In genomic region chr13:103056008-103056407, GRCh38 we compare ENCODE assay signal across 30 cellular contexts. TPM values are rescaled to one million over a fixed set of nuclear protein-coding genes. Genes with fewer than 3 reads are reported as not detected.
DNase-seq lines count a peak whose midpoint lies in the region; ATAC-seq, FAIRE-seq and TF ChIP-seq lines count a peak whose summit lies in the region.
"Had no signal": no experiment of that assay in that cellular context is flagged by ENCODE, and none has a peak within 500 bp of the region (broad histone marks: within the 10 kb centered on the region; RNA-seq: fewer than 3 reads in every experiment).

No MANE protein-coding gene starts in this region.

- H3K9me3 Mint-ChIP-seq in neural progenitor cell, result peaks cover 16% of the 10 kb centered on the region

- no peaks in the 10 kb centered on the region for H3F3A ChIP-seq in neural progenitor cell (ENCODE audit: low read depth)

- TF ChIP-seq CTCF in GM12878 (IDR thresholded peaks at IDR 0.05 in 2 of 3, conservative IDR thresholded peaks at IDR 0.05 in 1 of 3; ENCODE audit: control insufficient read depth in 2 of 3, extremely low read depth in 1 of 3, insufficient read depth in 1 of 3, low read depth in 3 of 3, low read length in 3 of 3) (no peak), neural progenitor cell (IDR thresholded peaks at IDR 0.05) (no peak)

- H3K27me3 Mint-ChIP-seq in neural progenitor cell (ENCODE audit: insufficient read depth, low read depth), result peaks cover 2% of the 10 kb centered on the region
- H3K27me3 Mint-ChIP-seq: CD4-positive, alpha-beta memory T cell; CD4-positive, CD25-positive, alpha-beta regulatory T cell had no signal

- POLR2A ChIA-PET in GM12878 (lab: Charles Lee), result no interaction called here

- in situ Hi-C loops in GM12878 (cut with MboI), result no loop called here

- CTCF ChIA-PET in GM12878 (lab: Yijun Ruan, JAX), result interaction anchor here (1.5 kb wide), 1 partner anchor 9 kb away, joined by 4 read pairs; no protein-coding TSS in a partner anchor

- peak; percentile 47 for DNase-seq in NAMALWA (ENCODE audit: low spot score)
- DNase-seq in OCI-M1 (lab: John Stamatoyannopoulos, UW), result peak; percentile 7
- no peak for DNase-seq in GM12878 (ENCODE audit: low read depth, low spot score)
- DNase-seq in neural progenitor cell (ENCODE audit: low spot score), result no peak
- DNase-seq in NCI-H1930 (lab: John Stamatoyannopoulos, UW), result no peak
- DNase-seq: 8988T; ACHN; BE2C; C1 segment of cervical spinal cord; CD4-positive, alpha-beta memory T cell; CD4-positive, CD25-positive, alpha-beta regulatory T cell; CD8-positive, alpha-beta memory T cell; COR-L47; DMS 273 treated with DMSO at 0.1 percent for 48 hours; DMS153; DMS53; DMS79; DND-41; EL; GDM1 had no signal

- no peak overlapping the region for H3K27ac Mint-ChIP-seq in neural progenitor cell
- H3K27ac Mint-ChIP-seq: CD14-positive monocyte; CD4-positive, alpha-beta memory T cell; CD4-positive, CD25-positive, alpha-beta regulatory T cell had no signal

- no peak overlapping the region for H2AFZ ChIP-seq in GM12878 (ENCODE audit: control insufficient read depth, low read depth, low read length)
- H2AFZ ChIP-seq in neural progenitor cell (replicated peaks), result no peak overlapping the region

- H3K79me2 ChIP-seq in GM12878 (ENCODE audit: control insufficient read depth, insufficient read depth, low read length), result no peaks in the 10 kb centered on the region
- no peaks in the 10 kb centered on the region for H3K79me2 ChIP-seq in neural progenitor cell (ENCODE audit: low read depth)

- H4K20me1 ChIP-seq in GM12878 (ENCODE audit: control insufficient read depth, insufficient read depth), result no peaks in the 10 kb centered on the region
- H4K20me1 ChIP-seq in neural progenitor cell (ENCODE audit: low read depth), result no peaks in the 10 kb centered on the region
- H4K20me1 ChIP-seq: BLaER1 had no signal

- no peak for FAIRE-seq in GM12878 (lab: Jason Lieb, UNC)
- FAIRE-seq: A204.1, GM12891, GM18507 had no signal

- H3K4me1 ChIP-seq in GM12878 (ENCODE audit: control insufficient read depth, insufficient read depth, low read length) (no peaks in the 10 kb centered on the region), neural progenitor cell (no peaks in the 10 kb centered on the region)
- H3K4me1 ChIP-seq: BE2C, BLaER1 had no signal

- no peak for TF ChIP-seq POLR2A in GM12878 (IDR thresholded peaks at IDR 0.05; ENCODE audit: low read depth, low read length)
- TF ChIP-seq POLR2A in GM18505 (IDR thresholded peaks at IDR 0.05; ENCODE audit: borderline replicate concordance, extremely low read depth, insufficient read depth, insufficient read length), result no peak

- H3K9me3 ChIP-seq in GM12878 (replicated peaks; ENCODE audit: control insufficient read depth, insufficient read depth, low read length) (peaks cover 20% of the 10 kb centered on the region; the same call in 2 of the 3 replicates), neural progenitor cell (ENCODE audit: low read depth) (no peaks in the 10 kb centered on the region)
- H3K9me3 ChIP-seq: BE2C had no signal

- no TSS peak for BruUV-seq in GM12878 (replicated peaks; lab: Mats Ljungman, UMichigan)

- TF ChIP-seq RAD21 in GM12878 (IDR thresholded peaks at IDR 0.05; ENCODE audit: insufficient read depth, low read depth, low read length), result no peak

- H3K4me2 ChIP-seq in GM12878 (ENCODE audit: control insufficient read depth, insufficient read depth), result no peak overlapping the region
- H3K4me2 ChIP-seq in neural progenitor cell, result no peak overlapping the region
- H3K4me2 ChIP-seq: BLaER1 had no signal

- RAD21 ChIA-PET in GM12878 (lab: Charles Lee; ENCODE audit: unreplicated experiment), result no interaction called here

- no peaks in the 10 kb centered on the region for H3K36me3 Mint-ChIP-seq in neural progenitor cell
- H3K36me3 Mint-ChIP-seq: CD14-positive monocyte; CD4-positive, alpha-beta memory T cell; CD4-positive, CD25-positive, alpha-beta regulatory T cell; CD8-positive, alpha-beta memory T cell had no signal

- H3K27me3 ChIP-seq in GM12878 (replicated peaks in 1 of 2; ENCODE audit: control insufficient read depth in 2 of 2, insufficient read depth in 2 of 2, low read length in 1 of 2) (no peaks in the 10 kb centered on the region), neural progenitor cell (no peaks in the 10 kb centered on the region)
- H3K27me3 ChIP-seq: BLaER1 had no signal

- intact Hi-C loops in GM12878 (cut with micrococcal nuclease; ENCODE audit: unreplicated experiment), result no loop called here

- SMC1A ChIA-PET in GM12878 (lab: Charles Lee; ENCODE audit: uncharacterized antibody, unreplicated experiment), result interaction anchor here (1.5 kb wide), 1 partner anchor 9 kb away, joined by 5 read pairs; no protein-coding TSS in a partner anchor

- H3K27ac ChIP-seq in GM12878 (ENCODE audit: control insufficient read depth, insufficient read depth) (no peak overlapping the region), neural progenitor cell (no peak overlapping the region)
- H3K27ac ChIP-seq: BLaER1 had no signal

- no peak for TF ChIP-seq EP300 in GM12878 (IDR thresholded peaks at IDR 0.05; ENCODE audit: borderline replicate concordance in 1 of 2, control insufficient read depth in 1 of 2, low read depth in 2 of 2, low read length in 2 of 2)

- H3K4me3 Mint-ChIP-seq in neural progenitor cell, result no peak overlapping the region
- H3K4me3 Mint-ChIP-seq: CD14-positive monocyte; CD4-positive, alpha-beta memory T cell; CD4-positive, CD25-positive, alpha-beta regulatory T cell; CD8-positive, alpha-beta memory T cell had no signal

- H3K4me3 ChIP-seq in GM12878 (no peak overlapping the region), neural progenitor cell (no peak overlapping the region)
- H3K4me3 ChIP-seq: BLaER1 had no signal

- H3K36me3 ChIP-seq in GM12878 (ENCODE audit: control insufficient read depth in 2 of 2, insufficient read depth in 2 of 2, low read length in 1 of 2), result no peaks in the 10 kb centered on the region
- no peaks in the 10 kb centered on the region for H3K36me3 ChIP-seq in neural progenitor cell
- H3K36me3 ChIP-seq: BE2C, BLaER1 had no signal

- ATAC-seq in GM12878 (no peak), GM18505 (IDR thresholded peaks at IDR 0.05; ENCODE audit: unreplicated experiment) (no peak)

- 47% methylated on average over 2 of the region's 2 CpGs for WGBS in GM12878 (ENCODE audit: insufficient coverage, insufficient replicate concordance, low lambda C conversion rate, missing lambda C conversion rate)

- H3K9ac ChIP-seq in GM12878 (ENCODE audit: control insufficient read depth, insufficient read depth, low read length) (no peak overlapping the region), neural progenitor cell (no peak overlapping the region)
- H3K9ac ChIP-seq: BLaER1 had no signal

- H3K4me1 Mint-ChIP-seq in neural progenitor cell, result no peaks in the 10 kb centered on the region
- H3K4me1 Mint-ChIP-seq: CD14-positive monocyte; CD4-positive, alpha-beta memory T cell; CD4-positive, CD25-positive, alpha-beta regulatory T cell; CD8-positive, alpha-beta memory T cell had no signal

TF ChIP-seq in GM12878, 131 proteins besides CTCF, POLR2A, EP300 and RAD21:
- TF ChIP-seq NFXL1 (IDR thresholded peaks at IDR 0.05; ENCODE audit: borderline replicate concordance) (no peak), CBX5 (IDR thresholded peaks at IDR 0.05; ENCODE audit: low read depth) (peak; percentile 99), KLF5 (IDR thresholded peaks at IDR 0.05; ENCODE audit: partially characterized antibody) (peak; percentile 72), STAT3 (IDR thresholded peaks at IDR 0.05; ENCODE audit: low read depth, low read length) (no peak), SPI1 (IDR thresholded peaks at IDR 0.05; ENCODE audit: borderline replicate concordance, insufficient read depth, low read depth, low read length) (no peak), DPF2 (IDR thresholded peaks at IDR 0.05) (no peak), TCF12 (IDR thresholded peaks at IDR 0.05; ENCODE audit: low read depth, low read length) (0 out of 2 replicates have a peak, but pooled peaks have one; percentile 13), SMAD1 (IDR thresholded peaks at IDR 0.05; ENCODE audit: low read depth, partially characterized antibody) (no peak)
- TF ChIP-seq, protein P1, sequence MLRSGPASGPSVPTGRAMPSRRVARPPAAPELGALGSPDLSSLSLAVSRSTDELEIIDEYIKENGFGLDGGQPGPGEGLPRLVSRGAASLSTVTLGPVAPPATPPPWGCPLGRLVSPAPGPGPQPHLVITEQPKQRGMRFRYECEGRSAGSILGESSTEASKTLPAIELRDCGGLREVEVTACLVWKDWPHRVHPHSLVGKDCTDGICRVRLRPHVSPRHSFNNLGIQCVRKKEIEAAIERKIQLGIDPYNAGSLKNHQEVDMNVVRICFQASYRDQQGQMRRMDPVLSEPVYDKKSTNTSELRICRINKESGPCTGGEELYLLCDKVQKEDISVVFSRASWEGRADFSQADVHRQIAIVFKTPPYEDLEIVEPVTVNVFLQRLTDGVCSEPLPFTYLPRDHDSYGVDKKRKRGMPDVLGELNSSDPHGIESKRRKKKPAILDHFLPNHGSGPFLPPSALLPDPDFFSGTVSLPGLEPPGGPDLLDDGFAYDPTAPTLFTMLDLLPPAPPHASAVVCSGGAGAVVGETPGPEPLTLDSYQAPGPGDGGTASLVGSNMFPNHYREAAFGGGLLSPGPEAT (IDR thresholded peaks at IDR 0.05; ENCODE audit: low read depth), result peak; percentile 64; the same call in 1 of the 2 replicates

RNA-seq across cellular contexts. Expression of gene SLC10A2, which starts 10.2 kb away (rescaled TPM):
- 0.15 TPM in 1 of 2 replicates, not detected in the other for total RNA-seq in GM12878 (2013; cell fraction: nucleolus; rRNA removed)
- total RNA-seq in GM12878 (2014; rRNA removed), result not detected in 2 replicates
- total RNA-seq in GM12878 (2014; rRNA removed; fragmentation: Illumina TruSeq; extraction: Trizol), result not detected in 2 replicates
- not detected in 2 replicates for total RNA-seq in GM12878 (2021)
- not detected for polyA plus RNA-seq in GM12878 (2011; ENCODE audit: low read depth)
- 0.03 and 0.04 TPM in 2 replicates for polyA plus RNA-seq in GM12878 (2011; rRNA removed)
- polyA plus RNA-seq in GM12878 (2011; cell fraction: cytosol; rRNA removed), result 0.02 TPM in 1 of 2 replicates, not detected in the other
- not detected in 2 replicates for polyA plus RNA-seq in GM12878 (2011; cell fraction: nucleus; rRNA removed)
- 0.07 and 0.11 TPM in 2 replicates for polyA plus RNA-seq in GM12878 (2012)
- polyA plus RNA-seq in GM12878 (2014; fragmentation: Illumina TruSeq; extraction: Trizol), result 0.01 TPM in 1 of 2 replicates, not detected in the other
- polyA plus RNA-seq in GM12878 (2014; fragmentation: Nextera tagmentation; extraction: Ambion mirVana), result under 1 TPM in 1 of 2 experiments, not detected in 1; 0.02 TPM
- polyA plus RNA-seq in GM12878 (2014; rRNA removed), result not detected in 2 replicates
- polyA plus RNA-seq in GM12878 (2016; fragmentation: Nextera tagmentation; extraction: Ambion mirVana), result not detected
- polyA minus RNA-seq in GM12878 (2011; rRNA and poly(A)+ RNA removed), result not detected in 2 replicates
- polyA minus RNA-seq in GM12878 (2011; cell fraction: cytosol; rRNA and poly(A)+ RNA removed), result not detected in 2 replicates
- not detected in 2 replicates for polyA minus RNA-seq in GM12878 (2011; cell fraction: nucleus; rRNA and poly(A)+ RNA removed)
- not detected in 2 replicates for total RNA-seq in neural progenitor cell (ENCODE audit: low replicate concordance)
- total RNA-seq: A673; CD4-positive, alpha-beta memory T cell; CD4-positive, CD25-positive, alpha-beta regulatory T cell; CD8-positive, alpha-beta memory T cell; Daoy; G401 had no signal
- polyA plus RNA-seq: AG04450; CD14-positive monocyte; CD4-positive, alpha-beta memory T cell; CD4-positive, CD25-positive, alpha-beta regulatory T cell; CD8-positive, alpha-beta memory T cell had no signal

Comparison
In these comparisons a context has a peak if more than half of its experiments do, and no peak if none do; other contexts are left out.
1. DNase-seq: peak in NAMALWA (single experiment) and OCI-M1 (single experiment); none in GM12878 (single experiment), neural progenitor cell (single experiment) and NCI-H1930 (0 of 2).